ENCODE assay signal across 8 cellular contexts in the genomic region with DNA sequence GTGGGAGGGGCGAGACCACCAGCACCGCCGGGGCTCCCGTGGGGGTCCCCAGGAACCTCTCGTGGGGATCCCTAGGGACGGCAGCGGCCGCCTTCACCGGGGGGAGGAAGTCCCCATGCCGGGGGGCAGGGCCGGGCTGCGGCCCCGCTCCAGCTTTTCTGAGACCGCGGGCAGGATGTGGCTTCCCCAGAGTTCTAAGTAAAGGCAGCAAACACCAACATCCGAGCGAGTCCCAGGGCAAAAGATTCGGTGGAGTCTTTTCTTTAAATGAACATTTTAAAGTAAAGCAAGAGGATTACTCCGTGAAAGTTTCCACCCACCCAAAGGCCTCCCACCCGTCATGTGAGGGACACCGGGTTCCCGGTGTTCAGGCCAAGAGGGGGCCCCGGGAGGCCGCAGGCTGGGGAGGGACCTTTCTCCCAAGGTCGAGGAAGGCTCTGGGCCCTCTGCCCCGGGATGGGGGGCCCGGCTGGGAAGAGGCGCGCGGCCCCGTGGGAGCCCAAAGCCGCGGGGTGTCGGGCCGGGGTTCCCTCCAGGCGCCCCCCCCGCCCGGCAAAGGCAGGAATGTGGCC. TPM values are rescaled to one million over a fixed set of nuclear protein-coding genes. Genes with fewer than 3 reads are reported as not detected.
DNase-seq lines count a peak whose midpoint lies in the region; TF ChIP-seq lines count a peak whose summit lies in the region.

No MANE protein-coding gene starts in this region.

- H3K27me3 ChIP-seq in GM06990 (replicated peaks; ENCODE audit: control insufficient read depth, insufficient read depth, low read length) (no peaks in the 10 kb centered on the region), right atrium auricular region (no peaks in the 10 kb centered on the region), skeletal muscle tissue (ENCODE audit: control insufficient read depth in 3 of 3, insufficient read depth in 3 of 3, low read length in 3 of 3) (peaks cover 0 to 4% (median 3%) of the 10 kb centered on the region in 3 donors)

- H3K4me1 ChIP-seq in right atrium auricular region (peaks cover 0 to 19% of the 10 kb centered on the region in 2 donors), skeletal muscle tissue (ENCODE audit: control insufficient read depth in 3 of 3, insufficient read depth in 3 of 3, low read length in 3 of 3) (peaks cover 4 to 14% (median 11%) of the 10 kb centered on the region in 3 donors)

- H3K27ac ChIP-seq in KOPT-K1 (ENCODE audit: low read depth, low read length, poor library complexity, severe bottlenecking) (peak overlapping the region; percentile 43), right atrium auricular region (peak overlapping the region; percentile 69 to 70), skeletal muscle tissue (ENCODE audit: low read depth, low read length) (peak overlapping the region; percentile 54)

- DNase-seq in GM06990 (ENCODE audit: extremely low read depth, insufficient read length) (peak; percentile 74), right atrium auricular region (ENCODE audit: low spot score) (no peak), DMS114 treated with DMSO at 0.1 percent for 48 hours (lab: John Stamatoyannopoulos, UW; ENCODE audit: unreplicated experiment) (no peak), NCI-H2081 (lab: John Stamatoyannopoulos, UW) (no peak), COR-L47 (lab: John Stamatoyannopoulos, UW) (no peak)
- peak; percentile 87 for DNase-seq in activated effector memory CD4-positive, alpha-beta T cell treated with anti-CD3 and anti-CD28 coated beads, Interleukin-2, amount 50 U/mL, for 16 hours

- H3K4me3 ChIP-seq in GM06990 (replicated peaks; ENCODE audit: low read depth, low read length) (peak overlapping the region; percentile 56), right atrium auricular region (peak overlapping the region; percentile 60 to 61), skeletal muscle tissue (ENCODE audit: low read length in 3 of 3) (peak overlapping the region; percentile 56 to 65 (median 60))

- no peak for TF ChIP-seq CTCF in GM06990 (IDR thresholded peaks at IDR 0.05; ENCODE audit: insufficient read depth, low read length, poor library complexity, severe bottlenecking)
- no peak for TF ChIP-seq CTCF in right atrium auricular region (IDR thresholded peaks at IDR 0.05)

- H3K9ac ChIP-seq in skeletal muscle tissue (ENCODE audit: low read depth in 1 of 3, low read length in 3 of 3), result peak overlapping the region in 2 of 3 donors; percentile 65 to 68

- H3K9me3 ChIP-seq in KOPT-K1 (ENCODE audit: insufficient read depth, low read length, poor library complexity, severe bottlenecking), result no peaks in the 10 kb centered on the region
- no peaks in the 10 kb centered on the region for H3K9me3 ChIP-seq in right atrium auricular region
- no peaks in the 10 kb centered on the region for H3K9me3 ChIP-seq in skeletal muscle tissue (ENCODE audit: control insufficient read depth in 3 of 3, low read length in 3 of 3)

- H3K36me3 ChIP-seq in GM06990 (ENCODE audit: control insufficient read depth, insufficient read depth, low read length) (no peaks in the 10 kb centered on the region), KOPT-K1 (ENCODE audit: insufficient read depth, low read length) (no peaks in the 10 kb centered on the region), right atrium auricular region (no peaks in the 10 kb centered on the region), skeletal muscle tissue (ENCODE audit: control insufficient read depth in 3 of 3, insufficient read depth in 3 of 3, low read length in 3 of 3) (no peaks in the 10 kb centered on the region)

RNA-seq across cellular contexts. Expression of a gene that starts 44.1 kb away (rescaled TPM):
- 10 to 100 TPM in 1 of 2 donors, 1 to 10 TPM in 1; 9.5 to 16.8 TPM for total RNA-seq in right atrium auricular region
- total RNA-seq in skeletal muscle tissue, result 25.6 TPM

Comparison
In these comparisons a context has a peak if more than half of its experiments do, and no peak if none do; other contexts are left out.
1. DNase-seq: peak in GM06990 (single experiment) and activated effector memory CD4-positive, alpha-beta T cell treated with anti-CD3 and anti-CD28 coated beads, Interleukin-2, amount 50 U/mL, for 16 hours (single experiment); none in right atrium auricular region (single experiment), DMS114 treated with DMSO at 0.1 percent for 48 hours (single experiment), NCI-H2081 (0 of 2) and COR-L47 (single experiment).
2. Peak in every context shown above with its lines, with median percentiles within 50 percentile points of each other: H3K4me3 ChIP-seq and H3K27ac ChIP-seq.